Comparison of ENCODE assay signal across 19 cellular contexts in genomic region chr3:108123326-108123725, GRCh38. TPM values are rescaled to one million over a fixed set of nuclear protein-coding genes. Genes with fewer than 3 reads are reported as not detected.
DNase-seq lines count a peak whose midpoint lies in the region; ATAC-seq and TF ChIP-seq lines count a peak whose summit lies in the region.
"Had no signal": no experiment of that assay in that cellular context is flagged by ENCODE, and none has a peak within 500 bp of the region (broad histone marks: within the 10 kb centered on the region; RNA-seq: fewer than 3 reads in every experiment).

No MANE protein-coding gene starts in this region.

- peaks cover 22% of the 10 kb centered on the region for H3K36me3 Mint-ChIP-seq in activated naive CD4-positive, alpha-beta T cell treated with anti-CD3 and anti-CD28 coated beads for 36 hours (ENCODE audit: low read depth)
- H3K36me3 Mint-ChIP-seq in activated naive CD4-positive, alpha-beta T cell treated with anti-CD3 and anti-CD28 coated beads, Interleukin-2, amount 50 U/mL, for 72 hours: peaks cover 24 to 26% of the 10 kb centered on the region in 2 donors
- peaks cover 2% of the 10 kb centered on the region for H3K36me3 Mint-ChIP-seq in endothelial cell (ENCODE audit: low read depth, unreplicated experiment)
- H3K36me3 Mint-ChIP-seq: brain, type B pancreatic cell, WTC11 had no signal

- H3K27ac Mint-ChIP-seq in activated naive CD4-positive, alpha-beta T cell treated with anti-CD3 and anti-CD28 coated beads for 36 hours: peak overlapping the region; percentile 75
- peak overlapping the region in 1 of 2 donors; percentile 100 for H3K27ac Mint-ChIP-seq in activated naive CD4-positive, alpha-beta T cell treated with anti-CD3 and anti-CD28 coated beads, Interleukin-2, amount 50 U/mL, for 72 hours
- peak overlapping the region; percentile 90 for H3K27ac Mint-ChIP-seq in endothelial cell (ENCODE audit: unreplicated experiment)
- H3K27ac Mint-ChIP-seq: brain, WTC11 had no signal

- DNase-seq in activated naive CD4-positive, alpha-beta T cell treated with anti-CD3 and anti-CD28 coated beads for 36 hours: no peak
- no peak for DNase-seq in activated naive CD4-positive, alpha-beta T cell treated with anti-CD3 and anti-CD28 coated beads, Interleukin-2, amount 50 U/mL, for 72 hours (ENCODE audit: low spot score in 2 of 2)
- peak; percentile 28 for DNase-seq in SK-MEL-5 (ENCODE audit: low read depth, low spot score)
- DNase-seq in endothelial cell (ENCODE audit: low spot score): no peak
- no peak for DNase-seq in substantia nigra (lab: John Stamatoyannopoulos, UW)
- no peak for DNase-seq in hepatic stellate cell (ENCODE audit: low spot score)
- DNase-seq in HT-29 (ENCODE audit: low spot score): no peak
- DNase-seq in stimulated activated CD4-positive, alpha-beta T cell treated with anti-CD3 and anti-CD28 coated beads, Interleukin-15, amount 100 ng/mL, for 24 hours: no peak
- DNase-seq: activated naive CD8-positive, alpha-beta T cell treated with anti-CD3 and anti-CD28 coated beads, Interleukin-2, amount 10 ng/mL, durations not matched to agents 7 days and 5 days; COR-L47; midbrain; NCI-H1436 treated with DMSO at 0.1 percent for 48 hours; NCI-H446; retina; stimulated activated naive CD4-positive, alpha-beta T cell had no signal

- H3K27ac ChIP-seq in substantia nigra (ENCODE audit: low read depth, low read length, poor library complexity, severe bottlenecking): peak overlapping the region; percentile 3
- H3K27ac ChIP-seq: gastroesophageal sphincter had no signal

- CTCF ChIA-PET in activated naive CD4-positive, alpha-beta T cell treated with anti-CD3 and anti-CD28 coated beads for 36 hours (lab: Charles Lee): interaction anchor here (0.6 to 1.6 kb wide), 3 partner anchors 22 to 43 kb away, joined by 3 read pairs; no protein-coding TSS in a partner anchor

- H3K4me1 Mint-ChIP-seq in activated naive CD4-positive, alpha-beta T cell treated with anti-CD3 and anti-CD28 coated beads for 36 hours (ENCODE audit: low read depth): peaks cover 54% of the 10 kb centered on the region
- peaks cover 49% of the 10 kb centered on the region for H3K4me1 Mint-ChIP-seq in endothelial cell (ENCODE audit: unreplicated experiment)

- intact Hi-C loops in activated naive CD4-positive, alpha-beta T cell treated with anti-CD3 and anti-CD28 coated beads for 36 hours (cut with micrococcal nuclease): no loop called here

- peaks cover 6% of the 10 kb centered on the region for H3K9me3 Mint-ChIP-seq in activated naive CD4-positive, alpha-beta T cell treated with anti-CD3 and anti-CD28 coated beads for 36 hours
- H3K9me3 Mint-ChIP-seq in activated naive CD4-positive, alpha-beta T cell treated with anti-CD3 and anti-CD28 coated beads, Interleukin-2, amount 50 U/mL, for 72 hours: peaks cover 0 to 8% of the 10 kb centered on the region in 2 donors
- H3K9me3 Mint-ChIP-seq in endothelial cell (ENCODE audit: unreplicated experiment): no peaks in the 10 kb centered on the region

- ATAC-seq in activated naive CD4-positive, alpha-beta T cell treated with anti-CD3 and anti-CD28 coated beads, Interleukin-2, amount 50 U/mL, for 72 hours: no peak
- ATAC-seq: gastroesophageal sphincter, WTC11 had no signal

- in situ Hi-C loops in SK-MEL-5 (cut with HindIII; ENCODE audit: low pct_unique_long_range_greater_than_20kb, low sequenced_read_pairs): no loop called here

- no peaks in the 10 kb centered on the region for H3K27me3 Mint-ChIP-seq in activated naive CD4-positive, alpha-beta T cell treated with anti-CD3 and anti-CD28 coated beads for 36 hours (ENCODE audit: low read depth)
- H3K27me3 Mint-ChIP-seq in endothelial cell (ENCODE audit: unreplicated experiment): peaks cover 6% of the 10 kb centered on the region
- H3K27me3 Mint-ChIP-seq: activated naive CD8-positive, alpha-beta T cell treated with anti-CD3 and anti-CD28 coated beads, Interleukin-2, amount 10 ng/mL, durations not matched to agents 7 days and 5 days; type B pancreatic cell had no signal

- H3K4me3 Mint-ChIP-seq in activated naive CD4-positive, alpha-beta T cell treated with anti-CD3 and anti-CD28 coated beads for 36 hours: no peak overlapping the region
- peak overlapping the region; percentile 62 for H3K4me3 Mint-ChIP-seq in endothelial cell (ENCODE audit: unreplicated experiment)
- H3K4me3 Mint-ChIP-seq: brain, type B pancreatic cell, WTC11 had no signal

- TF ChIP-seq CTCF in endothelial cell (IDR thresholded peaks at IDR 0.05; ENCODE audit: unreplicated experiment): no peak

RNA-seq across cellular contexts. Expression of gene CD47, which starts 32.5 kb away (rescaled TPM):
- 10 to 100 TPM; 60.2 to 63.7 TPM for total RNA-seq in activated naive CD4-positive, alpha-beta T cell treated with anti-CD3 and anti-CD28 coated beads for 36 hours
- total RNA-seq in activated naive CD4-positive, alpha-beta T cell treated with anti-CD3 and anti-CD28 coated beads, Interleukin-2, amount 50 U/mL, for 72 hours: 100 to 1,000 TPM in 1 of 2 donors, 10 to 100 TPM in 1; 83.0 to 158 TPM
- 138 and 169 TPM in 2 replicates for total RNA-seq in SK-MEL-5 (2014; rRNA removed; shearing (Covaris generic))
- polyA plus RNA-seq in SK-MEL-5 (2015; cell fraction: cytosol; rRNA removed): 91.0 and 98.9 TPM in 2 replicates
- polyA plus RNA-seq in SK-MEL-5 (2015; cell fraction: nucleus; rRNA removed): 52.1 and 64.2 TPM in 2 replicates
- total RNA-seq in endothelial cell (ENCODE audit: unreplicated experiment): 89.6 TPM
- total RNA-seq in HT-29 (2014; rRNA removed; shearing (Covaris generic)): 39.0 and 44.1 TPM in 2 replicates
